ENCODE assay signal across 8 cellular contexts in genomic region chr7:90596745-90597526, GRCh38. TPM values are rescaled to one million over a fixed set of nuclear protein-coding genes. Genes with fewer than 3 reads are reported as not detected.
A peak's percentile ranks its signal among the peaks of the same experiment; 100 is the strongest.
DNase-seq lines count a peak whose midpoint lies in the region; ATAC-seq and TF ChIP-seq lines count a peak whose summit lies in the region.

No MANE protein-coding gene starts in this region.

- H3K27me3 ChIP-seq in HCT116 (ENCODE audit: insufficient read depth, low read length) (no peaks in the 10 kb centered on the region), left lung (no peaks in the 10 kb centered on the region), testis (no peaks in the 10 kb centered on the region)

- no peak for TF ChIP-seq RAD21 in HCT116 (IDR thresholded peaks at IDR 0.05; ENCODE audit: low read depth)

- CTCF ChIA-PET in HCT116 (lab: Charles Lee), result interaction anchor here (0.6 to 1.6 kb wide), 3 partner anchors 10 to 1474 kb away, joined by 3 to 4 read pairs (median 4); no protein-coding TSS in a partner anchor

- no peaks in the 10 kb centered on the region for H3K9me3 Mint-ChIP-seq in activated T-cell treated with anti-CD3 and anti-CD28 coated beads, Interleukin-2, amount 50 U/mL, for 4 hours

- no peaks in the 10 kb centered on the region for H4K20me1 ChIP-seq in HCT116 (ENCODE audit: insufficient read depth)

- H3K9me3 ChIP-seq in HCT116 (ENCODE audit: control insufficient read depth in 1 of 2, insufficient read depth in 1 of 2, low read depth in 1 of 2, low read length in 2 of 2), result no peaks in the 10 kb centered on the region
- H3K9me3 ChIP-seq in left lung, result no peaks in the 10 kb centered on the region
- H3K9me3 ChIP-seq in testis, result no peaks in the 10 kb centered on the region

- RAD21 ChIA-PET in HCT116 (lab: Charles Lee; ENCODE audit: low non-redundant PET in 1 of 2, low total read pairs in 2 of 2, uncharacterized antibody in 2 of 2, unreplicated experiment in 2 of 2), result no interaction called here

- H3K4me2 ChIP-seq in HCT116 (ENCODE audit: low read length), result peak overlapping the region; percentile 90

- intact Hi-C loops in HCT116 (cut with micrococcal nuclease) (no loop called here), left lung (cut with DNase I) (no loop called here), testis (cut with DNase I; ENCODE audit: low total_unique reads) (no loop called here)

- peak overlapping the region; percentile 77 for H3K4me3 Mint-ChIP-seq in activated T-cell treated with anti-CD3 and anti-CD28 coated beads, Interleukin-2, amount 50 U/mL, for 4 hours

- H3K4me1 Mint-ChIP-seq in activated T-cell treated with anti-CD3 and anti-CD28 coated beads, Interleukin-2, amount 50 U/mL, for 4 hours (ENCODE audit: low read depth), result peaks cover 15% of the 10 kb centered on the region

- no peak for TF ChIP-seq POLR2A in HCT116 (IDR thresholded peaks at IDR 0.05; ENCODE audit: borderline replicate concordance, extremely low read depth, insufficient read depth, insufficient read length)
- TF ChIP-seq POLR2A in testis (IDR thresholded peaks at IDR 0.05), result no peak

- peaks cover 47% of the 10 kb centered on the region for H3K27me3 Mint-ChIP-seq in activated T-cell treated with anti-CD3 and anti-CD28 coated beads, Interleukin-2, amount 50 U/mL, for 4 hours (ENCODE audit: low read depth)

- POLR2A ChIA-PET in HCT116 (lab: Charles Lee), result no interaction called here

- no peak overlapping the region for H2AFZ ChIP-seq in HCT116 (ENCODE audit: low read depth, low read length, poor library complexity, severe bottlenecking)

- DNase-seq in activated T-cell treated with anti-CD3 and anti-CD28 coated beads, Interleukin-2, amount 50 U/mL, for 4 hours, result no peak
- DNase-seq in activated T-cell treated with anti-CD3 and anti-CD28 coated beads for 4 hours (no peak), HCT116 (ENCODE audit: low read depth, low spot score) (no peak), NAMALWA (ENCODE audit: low spot score) (peak; percentile 70), T47D (ENCODE audit: low read depth in 1 of 2, low spot score in 1 of 2) (peak; percentile 41 to 49), left lung (no peak), testis (no peak), NCI-H446 treated with DMSO at 0.1 percent for 48 hours (lab: John Stamatoyannopoulos, UW) (no peak)

- WGBS in testis, 2 donors, result 1% methylated on average over 31 to 34 of the region's 41 CpGs

- H3K79me2 ChIP-seq in HCT116 (ENCODE audit: insufficient read depth, low read length), result no peaks in the 10 kb centered on the region

- H3K27ac ChIP-seq in HCT116 (ENCODE audit: low read depth, low read length) (no peak overlapping the region; the same call in 1 of the 2 replicates), left lung (peak overlapping the region; percentile 89 to 93), testis (peak overlapping the region; percentile 40 to 82)

- H3K36me3 ChIP-seq in HCT116 (ENCODE audit: control insufficient read depth in 1 of 2, insufficient read depth in 2 of 2, low read length in 2 of 2) (no peaks in the 10 kb centered on the region), left lung (no peaks in the 10 kb centered on the region), testis (ENCODE audit: low read depth, missing control alignments) (no peaks in the 10 kb centered on the region)

- H3K4me3 ChIP-seq in HCT116 (replicated peaks in 1 of 2; ENCODE audit: low read depth in 1 of 2, low read length in 2 of 2), result peak overlapping the region; percentile 59 to 74
- H3K4me3 ChIP-seq in left lung, result peak overlapping the region; percentile 49 to 80
- peak overlapping the region; percentile 69 to 71 for H3K4me3 ChIP-seq in testis

- ATAC-seq in activated T-cell treated with anti-CD3 and anti-CD28 coated beads, Interleukin-2, amount 50 U/mL, for 4 hours, result peak in 1 of 2 donors; percentile 41
- ATAC-seq in HCT116 (peak; percentile 21), left lung (peak; percentile 17)

- peaks cover 9 to 17% of the 10 kb centered on the region in 2 experiments; a peak in 3 of 4 replicates for H3K4me1 ChIP-seq in HCT116 (ENCODE audit: control insufficient read depth in 1 of 2, insufficient read depth in 2 of 2, low read length in 2 of 2)
- peaks cover 4 to 68% of the 10 kb centered on the region in 2 donors for H3K4me1 ChIP-seq in left lung
- no peaks in the 10 kb centered on the region for H3K4me1 ChIP-seq in testis

- no peaks in the 10 kb centered on the region for H3K36me3 Mint-ChIP-seq in activated T-cell treated with anti-CD3 and anti-CD28 coated beads, Interleukin-2, amount 50 U/mL, for 4 hours (ENCODE audit: insufficient read depth)

- in situ Hi-C loops in T47D (cut with HindIII; ENCODE audit: low pct_unique_long_range_greater_than_20kb, low sequenced_read_pairs), result no loop called here

- no peaks in the 10 kb centered on the region for H3K9me2 ChIP-seq in HCT116 (ENCODE audit: insufficient read depth)

- BruUV-seq in HCT116 (replicated peaks; lab: Mats Ljungman, UMichigan), result no TSS peak

- TF ChIP-seq CTCF in HCT116 (IDR thresholded peaks at IDR 0.05 in 2 of 3, conservative IDR thresholded peaks at IDR 0.05 in 1 of 3; ENCODE audit: borderline replicate concordance in 1 of 3, insufficient read depth in 1 of 3, low read depth in 2 of 3, low read length in 2 of 3) (no peak), left lung (IDR thresholded peaks at IDR 0.05) (no peak), testis (IDR thresholded peaks at IDR 0.05) (no peak)

- peak overlapping the region; percentile 58 for H3K9ac ChIP-seq in HCT116 (ENCODE audit: low read length)

TF ChIP-seq in HCT116, 20 proteins besides CTCF, POLR2A, EP300 and RAD21:
- no peak for TF ChIP-seq ZFX (IDR thresholded peaks at IDR 0.05)
- TF ChIP-seq YY1 (IDR thresholded peaks at IDR 0.05; ENCODE audit: extremely low read depth, insufficient replicate concordance, low read depth, low read length), result no peak
- no peak for TF ChIP-seq CBX3 (IDR thresholded peaks at IDR 0.05; ENCODE audit: low read depth)

RNA-seq across cellular contexts. Expression of gene CDK14, which starts 0.8 kb away (rescaled TPM):
- 1 to 10 TPM in 1 of 3 donors, under 1 TPM in 2; 0.71 to 1.1 (median 0.95) TPM for total RNA-seq in activated T-cell treated with anti-CD3 and anti-CD28 coated beads, Interleukin-2, amount 50 U/mL, for 4 hours
- 10.2 TPM for total RNA-seq in HCT116 (2021; ENCODE audit: unreplicated experiment)
- polyA plus RNA-seq in HCT116 (2012), result 1.3 and 1.9 TPM in 2 replicates
- 10 to 100 TPM; 37.5 to 45.1 TPM for total RNA-seq in left lung
- 10 to 100 TPM; 18.9 to 22.7 TPM for total RNA-seq in testis
- polyA plus RNA-seq in testis (ENCODE audit: insufficient read depth, low read depth, low replicate concordance), result 19.5 TPM

Comparison
In these comparisons a context has a peak if more than half of its experiments do, and no peak if none do; other contexts are left out.
1. DNase-seq: peak in NAMALWA (single experiment) and T47D (2 of 2); none in activated T-cell treated with anti-CD3 and anti-CD28 coated beads, Interleukin-2, amount 50 U/mL, for 4 hours (single experiment), activated T-cell treated with anti-CD3 and anti-CD28 coated beads for 4 hours (single experiment), HCT116 (single experiment), left lung (0 of 2), testis (single experiment) and NCI-H446 treated with DMSO at 0.1 percent for 48 hours (single experiment).
2. Peak in every context shown above with its lines, with median percentiles within 50 percentile points of each other: H3K4me3 ChIP-seq.